In the genomic region with DNA sequence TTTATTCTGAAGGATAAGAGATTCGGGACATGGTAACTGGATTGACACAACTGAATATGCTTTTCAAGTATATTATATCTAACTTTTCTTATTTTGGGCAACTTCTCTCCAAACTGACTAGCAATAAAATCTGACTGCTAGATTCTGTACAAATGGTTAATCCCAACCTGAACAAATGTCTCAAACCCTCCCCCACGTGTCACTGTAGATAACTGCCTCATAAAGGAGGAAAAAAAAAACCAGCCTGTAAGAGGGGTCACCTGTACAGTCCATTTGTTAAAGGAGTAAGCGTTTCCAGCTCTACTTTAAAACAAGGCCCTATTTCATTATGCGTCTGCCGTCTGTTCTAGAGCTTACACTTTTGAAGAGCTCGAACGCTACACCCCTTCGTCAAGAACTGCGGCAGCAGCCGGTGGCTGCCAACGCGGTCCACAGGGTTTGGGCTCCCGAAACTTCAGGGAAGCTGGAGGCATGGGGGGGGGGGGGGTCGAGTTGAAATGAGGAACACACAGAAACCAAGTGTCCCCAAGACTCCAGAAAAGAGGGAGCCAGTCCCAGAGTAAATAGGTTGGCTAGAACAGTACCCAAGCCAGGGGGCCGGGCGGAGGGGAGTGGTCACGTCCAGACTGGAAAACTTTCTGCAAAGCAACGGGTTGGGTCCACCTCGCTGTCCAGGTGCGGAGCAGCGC, we compare ENCODE assay signal across 8 cellular contexts. TPM values are rescaled to one million over a fixed set of nuclear protein-coding genes. Genes with fewer than 3 reads are reported as not detected.
A peak's percentile ranks its signal among the peaks of the same experiment; 100 is the strongest.
DNase-seq lines count a peak whose midpoint lies in the region; ATAC-seq and TF ChIP-seq lines count a peak whose summit lies in the region.

No MANE protein-coding gene starts in this region.

- H3K4me3 Mint-ChIP-seq in natural killer cell = peak overlapping the region; percentile 95

- no peaks in the 10 kb centered on the region for H3K27me3 Mint-ChIP-seq in natural killer cell (ENCODE audit: low read depth in 2 of 2)

- intact Hi-C loops in natural killer cell (cut with micrococcal nuclease) = loop anchor here (2.0 kb wide), 1 partner anchor 180 kb away; no protein-coding TSS in a partner anchor

- no peak for TF ChIP-seq CTCF in natural killer cell (IDR thresholded peaks at IDR 0.05)

- no peaks in the 10 kb centered on the region for H3K9me3 Mint-ChIP-seq in natural killer cell

- no peaks in the 10 kb centered on the region for H3K36me3 ChIP-seq in SK-N-MC (ENCODE audit: insufficient read depth, low read length)
- H3K36me3 ChIP-seq in esophagus (ENCODE audit: control insufficient read depth in 2 of 2, insufficient read depth in 2 of 2, low read length in 1 of 2) = no peaks in the 10 kb centered on the region

- DNase-seq in DMS114 treated with DMSO at 0.1 percent for 48 hours (lab: John Stamatoyannopoulos, UW; ENCODE audit: unreplicated experiment) = peak; percentile 43
- no peak for DNase-seq in SK-N-MC (ENCODE audit: low read depth, low spot score)
- DNase-seq in natural killer cell = no peak
- DNase-seq in T-helper 9 cell = no peak
- DNase-seq in stimulated activated CD4-positive, alpha-beta T cell treated with anti-CD3 and anti-CD28 coated beads, Interleukin-1b, Interleukin-23, amount 100 ng/mL, for 48 hours = no peak

- H3K4me1 Mint-ChIP-seq in natural killer cell = peaks cover 51 to 55% of the 10 kb centered on the region in 2 donors

- H3K27ac Mint-ChIP-seq in natural killer cell = peak overlapping the region; percentile 84 to 87

- H3K4me3 ChIP-seq in SK-N-MC (peak overlapping the region; percentile 97), esophagus (ENCODE audit: low read depth in 1 of 2, low read length in 2 of 2) (peak overlapping the region; percentile 72 to 94)

- ATAC-seq in GM19468 (IDR thresholded peaks at IDR 0.05; ENCODE audit: extremely low read depth, unreplicated experiment) (peak; percentile 21), HG03469 (IDR thresholded peaks at IDR 0.05; ENCODE audit: unreplicated experiment) (peak; percentile 15), natural killer cell (peak; percentile 56 to 58 (median 57))

- H3K9ac ChIP-seq in SK-N-MC (ENCODE audit: insufficient read length) = peak overlapping the region; percentile 88

- H3K9me3 ChIP-seq in SK-N-MC (ENCODE audit: low read depth, low read length) (no peaks in the 10 kb centered on the region), esophagus (ENCODE audit: control insufficient read depth in 2 of 2, insufficient read depth in 1 of 2, low read depth in 1 of 2, low read length in 1 of 2) (no peaks in the 10 kb centered on the region)

- H3K27me3 ChIP-seq in esophagus (ENCODE audit: control insufficient read depth in 1 of 2, insufficient read depth in 2 of 2, low read length in 2 of 2) = no peaks in the 10 kb centered on the region

- H3K27ac ChIP-seq in SK-N-MC (no peak overlapping the region), esophagus (ENCODE audit: low read depth in 2 of 2, low read length in 1 of 2) (peak overlapping the region; percentile 90 to 93)

- WGBS in esophagus, 2 donors = 2 to 4% methylated on average over 21 of the region's 21 CpGs

- H3K4me1 ChIP-seq in esophagus (ENCODE audit: control insufficient read depth in 2 of 2, insufficient read depth in 2 of 2, low read length in 1 of 2) = no peaks in the 10 kb centered on the region

- H3K36me3 Mint-ChIP-seq in natural killer cell = no peaks in the 10 kb centered on the region

RNA-seq across cellular contexts. Expression of gene COG5, which starts 0.5 kb away (rescaled TPM):
- 1 to 10 TPM; 4.3 to 7.2 TPM for polyA plus RNA-seq in esophagus
- total RNA-seq in natural killer cell = 10 to 100 TPM; 49.2 to 54.6 (median 54.2) TPM

RNA-seq across cellular contexts. Expression of gene DUS4L, which starts 0.6 kb away (rescaled TPM):
- 1 to 10 TPM; 3.5 to 4.0 TPM for polyA plus RNA-seq in esophagus
- 10 to 100 TPM in 1 of 3 donors, 1 to 10 TPM in 2; 5.5 to 10.5 (median 9.1) TPM for total RNA-seq in natural killer cell

RNA-seq across cellular contexts. Expression of gene BCAP29, which starts 16.8 kb away (rescaled TPM):
- polyA plus RNA-seq in esophagus = 10 to 100 TPM; 46.4 to 49.0 TPM
- 10 to 100 TPM; 22.1 to 33.3 (median 27.1) TPM for total RNA-seq in natural killer cell
